1 cellular context compared by ENCODE assay signal in genomic region chr16:14505846-14506245, GRCh38.
TF ChIP-seq lines count a peak whose summit lies in the region.

No MANE protein-coding gene starts in this region.

TF ChIP-seq in HepG2, 621 proteins besides CTCF, POLR2A, EP300 and RAD21 (continued from another document):
- peak; percentile 21; the same call in 1 of the 2 replicates for TF ChIP-seq ARID3A (IDR thresholded peaks at IDR 0.05; ENCODE audit: low read depth, low read length)
- TF ChIP-seq HDAC1 (CRISPR knock-in tag; IDR thresholded peaks at IDR 0.05), result no peak
- TF ChIP-seq CCDC6 (CRISPR knock-in tag; IDR thresholded peaks at IDR 0.05), result no peak
- TF ChIP-seq ZNF839 (CRISPR knock-in tag; IDR thresholded peaks at IDR 0.05; ENCODE audit: borderline replicate concordance), result no peak
- TF ChIP-seq FOXA3 (CRISPR knock-in tag; IDR thresholded peaks at IDR 0.05), result peak; percentile 27; the same call in 1 of the 2 replicates
- TF ChIP-seq ELF1 (CRISPR knock-in tag; IDR thresholded peaks at IDR 0.05), result no peak
- TF ChIP-seq, protein P1, sequence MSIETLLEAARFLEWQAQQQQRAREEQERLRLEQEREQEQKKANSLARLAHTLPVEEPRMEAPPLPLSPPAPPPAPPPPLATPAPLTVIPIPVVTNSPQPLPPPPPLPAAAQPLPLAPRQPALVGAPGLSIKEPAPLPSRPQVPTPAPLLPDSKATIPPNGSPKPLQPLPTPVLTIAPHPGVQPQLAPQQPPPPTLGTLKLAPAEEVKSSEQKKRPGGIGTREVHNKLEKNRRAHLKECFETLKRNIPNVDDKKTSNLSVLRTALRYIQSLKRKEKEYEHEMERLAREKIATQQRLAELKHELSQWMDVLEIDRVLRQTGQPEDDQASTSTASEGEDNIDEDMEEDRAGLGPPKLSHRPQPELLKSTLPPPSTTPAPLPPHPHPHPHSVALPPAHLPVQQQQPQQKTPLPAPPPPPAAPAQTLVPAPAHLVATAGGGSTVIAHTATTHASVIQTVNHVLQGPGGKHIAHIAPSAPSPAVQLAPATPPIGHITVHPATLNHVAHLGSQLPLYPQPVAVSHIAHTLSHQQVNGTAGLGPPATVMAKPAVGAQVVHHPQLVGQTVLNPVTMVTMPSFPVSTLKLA (IDR thresholded peaks at IDR 0.05), result 0 out of 2 replicates have a peak, but pooled peaks have one; percentile 8
- TF ChIP-seq SAP130 (CRISPR knock-in tag; IDR thresholded peaks at IDR 0.05; ENCODE audit: low read depth), result peak; percentile 47; the same call in 1 of the 2 replicates
- 0 out of 2 replicates have a peak, but pooled peaks have one; percentile 8 for TF ChIP-seq ZNF317 (CRISPR knock-in tag; IDR thresholded peaks at IDR 0.05)
- TF ChIP-seq SAFB2 (CRISPR knock-in tag; IDR thresholded peaks at IDR 0.05; ENCODE audit: borderline replicate concordance, low read depth), result no peak
- TF ChIP-seq GATAD2A (CRISPR knock-in tag; IDR thresholded peaks at IDR 0.05), result 0 out of 2 replicates have a peak, but pooled peaks have one; percentile 25
- TF ChIP-seq HMG20A (CRISPR knock-in tag; IDR thresholded peaks at IDR 0.05; ENCODE audit: borderline replicate concordance), result peak; percentile 33; the same call in 1 of the 2 replicates
- no peak for TF ChIP-seq TGIF2 (CRISPR knock-in tag; IDR thresholded peaks at IDR 0.05)
- peak; percentile 38; the same call in 1 of the 2 replicates for TF ChIP-seq CREB1 (IDR thresholded peaks at IDR 0.05)
- no peak for TF ChIP-seq CREB1 (CRISPR knock-in tag; IDR thresholded peaks at IDR 0.05)
TF ChIP-seq in HepG2: peak in this region for 9.
